ENCODE assay signal across 23 cellular contexts in the genomic region with DNA sequence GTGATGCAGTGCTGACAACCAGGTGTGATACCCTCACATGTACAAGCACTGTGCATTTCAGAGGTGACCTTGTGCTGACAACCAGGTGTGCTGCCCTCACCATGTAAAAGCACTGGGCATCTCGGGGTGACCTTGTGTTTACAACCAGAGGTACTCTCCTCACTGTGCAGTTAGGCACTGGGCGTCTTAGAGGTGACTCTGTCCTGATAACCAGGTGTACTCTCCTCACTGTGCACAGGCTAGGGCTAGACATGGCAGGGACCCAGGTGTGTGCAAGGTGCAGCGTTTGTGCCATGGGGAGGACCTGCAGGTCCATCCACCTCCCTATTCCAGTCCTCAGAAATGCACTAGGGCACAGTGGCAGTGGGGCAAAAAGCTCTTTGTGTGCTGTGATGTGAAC. TPM values are rescaled to one million over a fixed set of nuclear protein-coding genes. Genes with fewer than 3 reads are reported as not detected.
DNase-seq lines count a peak whose midpoint lies in the region; ATAC-seq, FAIRE-seq and TF ChIP-seq lines count a peak whose summit lies in the region.
"Had no signal": no experiment of that assay in that cellular context is flagged by ENCODE, and none has a peak within 500 bp of the region (broad histone marks: within the 10 kb centered on the region; RNA-seq: fewer than 3 reads in every experiment).

No MANE protein-coding gene starts in this region.

- TF ChIP-seq CTCF in A549 (IDR thresholded peaks at IDR 0.05): no peak
- no peak for TF ChIP-seq CTCF in bronchial epithelial cell (IDR thresholded peaks at IDR 0.05; ENCODE audit: insufficient read depth, low read length, severe bottlenecking)
- no peak for TF ChIP-seq CTCF in mesothelial cell of epicardium (IDR thresholded peaks at IDR 0.05; ENCODE audit: unreplicated experiment)

- peaks cover 26% of the 10 kb centered on the region for H3K27me3 Mint-ChIP-seq in stimulated activated memory B cell treated with anti-CD40 and anti-IgM and Interleukin-4, amounts not matched to agents 10 μg/mL and 1 μg/mL and 100 μg/mL, for 72 hours
- peaks cover 65% of the 10 kb centered on the region for H3K27me3 Mint-ChIP-seq in mesothelial cell of epicardium (ENCODE audit: low read depth)

- FAIRE-seq in A549 (lab: Jason Lieb, UNC) (no peak), bronchial epithelial cell (lab: Jason Lieb, UNC) (peak; percentile 86)
- FAIRE-seq: A204.1, D721Med, G401.6, GM12891, GM19239 had no signal

- POLR2A ChIA-PET in A549 (lab: Yijun Ruan, JAX): no interaction called here

- no peak for DNase-seq in A549 (ENCODE audit: low read depth in 1 of 2, low spot score in 1 of 2)
- DNase-seq in bronchial epithelial cell (ENCODE audit: low read depth): no peak
- DNase-seq in NCI-H69 (lab: John Stamatoyannopoulos, UW): no peak
- DNase-seq in GOT3 (lab: John Stamatoyannopoulos, UW): no peak
- no peak for DNase-seq in mesothelial cell of epicardium (ENCODE audit: low spot score in 2 of 2, unreplicated experiment in 2 of 2)
- DNase-seq: 8988T; AML-193; Caco-2; Calu3; CD4-positive, alpha-beta T cell; CD8-positive, alpha-beta T cell; DMS79 treated with DMSO at 0.1 percent for 48 hours; GF-D8 had no signal

- no peaks in the 10 kb centered on the region for H3K4me1 Mint-ChIP-seq in stimulated activated memory B cell treated with anti-CD40 and anti-IgM and Interleukin-4, amounts not matched to agents 10 μg/mL and 1 μg/mL and 100 μg/mL, for 72 hours
- no peaks in the 10 kb centered on the region for H3K4me1 Mint-ChIP-seq in mesothelial cell of epicardium
- H3K4me1 Mint-ChIP-seq: B cell had no signal

- no peak for TF ChIP-seq EP300 in A549 (IDR thresholded peaks at IDR 0.05)

- no peaks in the 10 kb centered on the region for H3K36me3 ChIP-seq in bronchial epithelial cell (ENCODE audit: control insufficient read depth, insufficient read depth, low read length)
- H3K36me3 ChIP-seq: BLaER1 treated with 17β-estradiol and CSF1 and Interleukin-3, amounts not matched to agents 10 nM and 100 nM had no signal

- no peak overlapping the region for H3K27ac Mint-ChIP-seq in stimulated activated memory B cell treated with anti-CD40 and anti-IgM and Interleukin-4, amounts not matched to agents 10 μg/mL and 1 μg/mL and 100 μg/mL, for 72 hours
- no peak overlapping the region for H3K27ac Mint-ChIP-seq in mesothelial cell of epicardium
- H3K27ac Mint-ChIP-seq: B cell; CD4-positive, alpha-beta T cell; CD8-positive, alpha-beta T cell had no signal

- no peak for TF ChIP-seq RAD21 in A549 (conservative IDR thresholded peaks at IDR 0.05 in 1 of 2, IDR thresholded peaks at IDR 0.05 in 1 of 2)

- no peak for TF ChIP-seq POLR2A in A549 (IDR thresholded peaks at IDR 0.05; ENCODE audit: low read length)

- H3K9me3 Mint-ChIP-seq in stimulated activated memory B cell treated with anti-CD40 and anti-IgM and Interleukin-4, amounts not matched to agents 10 μg/mL and 1 μg/mL and 100 μg/mL, for 72 hours: peaks cover 6% of the 10 kb centered on the region
- peaks cover 10% of the 10 kb centered on the region for H3K9me3 Mint-ChIP-seq in mesothelial cell of epicardium
- H3K9me3 Mint-ChIP-seq: CD8-positive, alpha-beta T cell had no signal

- H3K27me3 ChIP-seq in bronchial epithelial cell (ENCODE audit: control insufficient read depth, insufficient read depth, low read length): peaks cover 2% of the 10 kb centered on the region

- no peak overlapping the region for H3K27ac ChIP-seq in A549
- H3K27ac ChIP-seq: BLaER1 treated with 17β-estradiol and CSF1 and Interleukin-3, amounts not matched to agents 10 nM and 100 nM; C4-2B had no signal

- H3K9me3 ChIP-seq in A549: peaks cover 8% of the 10 kb centered on the region; the same call in 1 of the 3 replicates

- H3K4me3 ChIP-seq in A549: no peak overlapping the region
- no peak overlapping the region for H3K4me3 ChIP-seq in bronchial epithelial cell (ENCODE audit: low read depth, low read length)
- H3K4me3 ChIP-seq: BLaER1 treated with 17β-estradiol and CSF1 and Interleukin-3, amounts not matched to agents 10 nM and 100 nM had no signal

- ATAC-seq in A549: peak; percentile 58 to 59; a peak in 4 of 6 replicates
- peak; percentile 56 for ATAC-seq in stimulated activated memory B cell treated with anti-CD40 and anti-IgM and Interleukin-4, amounts not matched to agents 10 μg/mL and 1 μg/mL and 100 μg/mL, for 72 hours
- ATAC-seq: CD8-positive, alpha-beta T cell had no signal

- no peaks in the 10 kb centered on the region for H3K36me3 Mint-ChIP-seq in stimulated activated memory B cell treated with anti-CD40 and anti-IgM and Interleukin-4, amounts not matched to agents 10 μg/mL and 1 μg/mL and 100 μg/mL, for 72 hours
- no peaks in the 10 kb centered on the region for H3K36me3 Mint-ChIP-seq in mesothelial cell of epicardium
- H3K36me3 Mint-ChIP-seq: CD8-positive, alpha-beta T cell had no signal

- no peak overlapping the region for H3K4me2 ChIP-seq in A549
- H3K4me2 ChIP-seq: BLaER1 treated with 17β-estradiol and CSF1 and Interleukin-3, amounts not matched to agents 10 nM and 100 nM had no signal

- H3K4me1 ChIP-seq in A549: no peaks in the 10 kb centered on the region
- H3K4me1 ChIP-seq: BLaER1 treated with 17β-estradiol and CSF1 and Interleukin-3, amounts not matched to agents 10 nM and 100 nM; Caco-2 had no signal

- no peak overlapping the region for H3K4me3 Mint-ChIP-seq in stimulated activated memory B cell treated with anti-CD40 and anti-IgM and Interleukin-4, amounts not matched to agents 10 μg/mL and 1 μg/mL and 100 μg/mL, for 72 hours
- no peak overlapping the region for H3K4me3 Mint-ChIP-seq in mesothelial cell of epicardium
- H3K4me3 Mint-ChIP-seq: B cell; CD4-positive, alpha-beta T cell; CD8-positive, alpha-beta T cell had no signal

- CTCF ChIA-PET in A549 (lab: Yijun Ruan, JAX): interaction anchor here (1.0 kb wide), 1 partner anchor 13 kb away, joined by 3 read pairs; no protein-coding TSS in a partner anchor

- WGBS in A549 (ENCODE audit: missing lambda C conversion rate): 3% methylated on average over 3 of the region's 3 CpGs

TF ChIP-seq in A549, 52 proteins besides CTCF, POLR2A, EP300 and RAD21:
- no peak for TF ChIP-seq EHF (CRISPR knock-in tag; IDR thresholded peaks at IDR 0.05)
TF ChIP-seq in A549: peak in this region for 0.

RNA-seq across cellular contexts. Expression of a gene that starts 8.5 kb away (rescaled TPM):
- not detected in 2 replicates for polyA plus RNA-seq in A549 (2011; rRNA removed)
- not detected in 2 replicates for polyA plus RNA-seq in A549 (2012; cell fraction: cytosol; rRNA removed)
- not detected in 2 replicates for polyA plus RNA-seq in A549 (2012; cell fraction: nucleus; rRNA removed)
- polyA plus RNA-seq in A549 (2017; fragmentation: RNase III; extraction: RNeasy Plus Mini Kit Qiagen cat#74134 plus additional on column Dnase treatment): not detected in 3 replicates
- not detected in 2 replicates for polyA minus RNA-seq in A549 (2011; rRNA and poly(A)+ RNA removed)
- not detected in 2 replicates for total RNA-seq in bronchial epithelial cell
- 0.50 to 1.4 TPM (median 1.1 TPM) in 3 replicates for total RNA-seq in mesothelial cell of epicardium
- total RNA-seq: Caco-2; Calu3; CD4-positive, alpha-beta T cell had no signal
- polyA plus RNA-seq: BJ had no signal

RNA-seq across cellular contexts. Expression of a gene that starts 31.6 kb away (rescaled TPM):
- polyA plus RNA-seq in A549 (2011; rRNA removed): 266 and 338 TPM in 2 replicates
- 149 and 162 TPM in 2 replicates for polyA plus RNA-seq in A549 (2012; cell fraction: cytosol; rRNA removed)
- 40.4 and 64.8 TPM in 2 replicates for polyA plus RNA-seq in A549 (2012; cell fraction: nucleus; rRNA removed)
- 204 to 228 TPM (median 213 TPM) in 3 replicates for polyA plus RNA-seq in A549 (2017; fragmentation: RNase III; extraction: RNeasy Plus Mini Kit Qiagen cat#74134 plus additional on column Dnase treatment)
- polyA minus RNA-seq in A549 (2011; rRNA and poly(A)+ RNA removed): 142 and 157 TPM in 2 replicates
- 106 and 111 TPM in 2 replicates for total RNA-seq in bronchial epithelial cell
- 113 to 118 TPM (median 116 TPM) in 3 replicates for total RNA-seq in mesothelial cell of epicardium

RNA-seq across cellular contexts. Expression of a gene that starts 32.5 kb away (rescaled TPM):
- polyA plus RNA-seq in A549 (2011; rRNA removed) (19.5 and 23.9 TPM in 2 replicates), A549 (2017; fragmentation: RNase III; extraction: RNeasy Plus Mini Kit Qiagen cat#74134 plus additional on column Dnase treatment) (12.8 to 13.9 TPM (median 13.5 TPM) in 3 replicates)
- polyA plus RNA-seq in A549 (2012; cell fraction: cytosol; rRNA removed): 4.4 and 5.0 TPM in 2 replicates
- polyA plus RNA-seq in A549 (2012; cell fraction: nucleus; rRNA removed): 6.1 and 9.2 TPM in 2 replicates
- polyA minus RNA-seq in A549 (2011; rRNA and poly(A)+ RNA removed): 8.1 and 12.2 TPM in 2 replicates
- total RNA-seq in bronchial epithelial cell (88.8 and 104 TPM in 2 replicates), mesothelial cell of epicardium (77.6 to 85.8 TPM (median 84.2 TPM) in 3 replicates)
